ENCODE assay signal across 1 cellular context in the genomic region with DNA sequence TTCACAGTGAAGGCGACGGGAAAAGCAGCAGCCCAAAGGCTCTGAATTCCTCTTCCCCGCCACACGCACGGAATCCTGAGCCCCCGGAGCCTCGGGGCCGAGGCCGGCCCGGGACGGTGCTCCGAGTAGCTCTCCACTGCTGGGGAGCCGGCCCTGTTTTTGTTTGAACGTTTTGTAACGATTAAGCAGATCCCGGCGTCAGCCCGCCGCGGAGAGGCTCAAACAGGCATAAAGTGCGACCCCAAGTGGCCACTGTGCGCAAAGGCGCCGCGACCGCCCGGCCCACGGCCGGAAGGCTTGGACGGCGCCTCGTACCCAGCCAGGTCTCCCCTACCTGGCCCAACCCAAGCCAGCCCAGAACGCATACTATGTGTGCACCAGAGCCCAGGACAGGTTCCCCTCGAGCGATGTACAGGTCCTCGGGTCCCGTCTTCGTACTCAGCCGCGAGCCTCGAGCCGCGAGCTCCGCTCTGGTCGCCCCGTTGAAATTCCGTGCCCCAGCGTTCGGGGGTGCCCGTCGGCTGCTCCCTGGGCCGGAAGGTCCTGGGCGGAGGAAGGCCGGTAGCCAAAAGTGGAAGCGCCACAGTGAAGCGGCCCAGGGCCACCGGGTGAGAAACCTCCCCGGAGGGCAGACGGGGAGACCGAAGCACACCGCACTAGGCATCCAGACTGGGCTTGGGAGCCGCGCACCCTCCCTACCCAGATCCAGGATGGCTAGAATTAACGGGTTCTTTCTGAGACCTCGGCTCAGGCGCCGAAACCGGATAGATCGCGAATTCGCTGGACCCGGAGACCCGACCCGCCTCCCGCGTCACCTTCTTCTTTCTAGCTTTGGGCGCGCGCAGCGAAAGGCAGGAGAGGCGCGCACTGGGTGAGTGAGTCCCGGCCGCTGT.
TF ChIP-seq lines count a peak whose summit lies in the region.

No MANE protein-coding gene starts in this region.

TF ChIP-seq in HepG2, 621 proteins besides CTCF, POLR2A, EP300 and RAD21 (continued from another document and continues in another):
- TF ChIP-seq, protein P1, sequence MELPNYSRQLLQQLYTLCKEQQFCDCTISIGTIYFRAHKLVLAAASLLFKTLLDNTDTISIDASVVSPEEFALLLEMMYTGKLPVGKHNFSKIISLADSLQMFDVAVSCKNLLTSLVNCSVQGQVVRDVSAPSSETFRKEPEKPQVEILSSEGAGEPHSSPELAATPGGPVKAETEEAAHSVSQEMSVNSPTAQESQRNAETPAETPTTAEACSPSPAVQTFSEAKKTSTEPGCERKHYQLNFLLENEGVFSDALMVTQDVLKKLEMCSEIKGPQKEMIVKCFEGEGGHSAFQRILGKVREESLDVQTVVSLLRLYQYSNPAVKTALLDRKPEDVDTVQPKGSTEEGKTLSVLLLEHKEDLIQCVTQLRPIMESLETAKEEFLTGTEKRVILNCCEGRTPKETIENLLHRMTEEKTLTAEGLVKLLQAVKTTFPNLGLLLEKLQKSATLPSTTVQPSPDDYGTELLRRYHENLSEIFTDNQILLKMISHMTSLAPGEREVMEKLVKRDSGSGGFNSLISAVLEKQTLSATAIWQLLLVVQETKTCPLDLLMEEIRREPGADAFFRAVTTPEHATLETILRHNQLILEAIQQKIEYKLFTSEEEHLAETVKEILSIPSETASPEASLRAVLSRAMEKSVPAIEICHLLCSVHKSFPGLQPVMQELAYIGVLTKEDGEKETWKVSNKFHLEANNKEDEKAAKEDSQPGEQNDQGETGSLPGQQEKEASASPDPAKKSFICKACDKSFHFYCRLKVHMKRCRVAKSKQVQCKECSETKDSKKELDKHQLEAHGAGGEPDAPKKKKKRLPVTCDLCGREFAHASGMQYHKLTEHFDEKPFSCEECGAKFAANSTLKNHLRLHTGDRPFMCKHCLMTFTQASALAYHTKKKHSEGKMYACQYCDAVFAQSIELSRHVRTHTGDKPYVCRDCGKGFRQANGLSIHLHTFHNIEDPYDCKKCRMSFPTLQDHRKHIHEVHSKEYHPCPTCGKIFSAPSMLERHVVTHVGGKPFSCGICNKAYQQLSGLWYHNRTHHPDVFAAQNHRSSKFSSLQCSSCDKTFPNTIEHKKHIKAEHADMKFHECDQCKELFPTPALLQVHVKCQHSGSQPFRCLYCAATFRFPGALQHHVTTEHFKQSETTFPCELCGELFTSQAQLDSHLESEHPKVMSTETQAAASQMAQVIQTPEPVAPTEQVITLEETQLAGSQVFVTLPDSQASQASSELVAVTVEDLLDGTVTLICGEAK (IDR thresholded peaks at IDR 0.05) = no peak
- TF ChIP-seq, protein P1 (CRISPR knock-in tag; IDR thresholded peaks at IDR 0.05) = no peak
- TF ChIP-seq ZNF713 (CRISPR knock-in tag; IDR thresholded peaks at IDR 0.05) (no peak), ZNF441 (CRISPR knock-in tag; IDR thresholded peaks at IDR 0.05; ENCODE audit: borderline replicate concordance) (peak; percentile 43; the same call in 1 of the 2 replicates), ZFP36 (IDR thresholded peaks at IDR 0.05; ENCODE audit: borderline replicate concordance, low read depth, low read length, partially characterized antibody) (no peak), FOXA1 (IDR thresholded peaks at IDR 0.05) (no peak), FOXA1 (CRISPR knock-in tag; IDR thresholded peaks at IDR 0.05) (no peak), ZNF326 (CRISPR knock-in tag; IDR thresholded peaks at IDR 0.05; ENCODE audit: borderline replicate concordance) (no peak), KMT2B (CRISPR knock-in tag; IDR thresholded peaks at IDR 0.05) (no peak), ZNF567 (CRISPR knock-in tag; IDR thresholded peaks at IDR 0.05; ENCODE audit: borderline replicate concordance) (peak; percentile 67; the same call in 1 of the 2 replicates), ZNF124 (CRISPR knock-in tag; IDR thresholded peaks at IDR 0.05) (no peak), TBX2 (CRISPR knock-in tag; IDR thresholded peaks at IDR 0.05; ENCODE audit: borderline replicate concordance) (peak; percentile 73; the same call in 1 of the 2 replicates), ZNF3 (CRISPR knock-in tag; IDR thresholded peaks at IDR 0.05) (no peak), ZNF160 (CRISPR knock-in tag; IDR thresholded peaks at IDR 0.05) (peak; percentile 6; the same call in 1 of the 2 replicates), SP5 (CRISPR knock-in tag; IDR thresholded peaks at IDR 0.05; ENCODE audit: borderline replicate concordance, low read depth) (0 out of 2 replicates have a peak, but pooled peaks have one; percentile 25), ZNF616 (CRISPR knock-in tag; IDR thresholded peaks at IDR 0.05; ENCODE audit: low read depth) (no peak), GPN1 (CRISPR knock-in tag; IDR thresholded peaks at IDR 0.05; ENCODE audit: borderline replicate concordance) (no peak), ZMAT3 (CRISPR knock-in tag; conservative IDR thresholded peaks at IDR 0.05) (peak; percentile 56; the same call in 1 of the 2 replicates), ZSCAN9 (CRISPR knock-in tag; IDR thresholded peaks at IDR 0.05; ENCODE audit: borderline replicate concordance) (no peak), NFYC (CRISPR knock-in tag; IDR thresholded peaks at IDR 0.05) (no peak), ZNF20 (CRISPR knock-in tag; IDR thresholded peaks at IDR 0.05) (no peak), ZNF652 (CRISPR knock-in tag; IDR thresholded peaks at IDR 0.05; ENCODE audit: borderline replicate concordance, low read depth) (no peak), MIER2 (CRISPR knock-in tag; IDR thresholded peaks at IDR 0.05) (no peak), ESRRA (CRISPR knock-in tag; IDR thresholded peaks at IDR 0.05; ENCODE audit: low read depth) (no peak)
- TF ChIP-seq, protein P2, sequence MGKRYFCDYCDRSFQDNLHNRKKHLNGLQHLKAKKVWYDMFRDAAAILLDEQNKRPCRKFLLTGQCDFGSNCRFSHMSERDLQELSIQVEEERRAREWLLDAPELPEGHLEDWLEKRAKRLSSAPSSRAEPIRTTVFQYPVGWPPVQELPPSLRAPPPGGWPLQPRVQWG (CRISPR knock-in tag; IDR thresholded peaks at IDR 0.05; ENCODE audit: borderline replicate concordance, low read depth) = no peak
- TF ChIP-seq, protein P3, sequence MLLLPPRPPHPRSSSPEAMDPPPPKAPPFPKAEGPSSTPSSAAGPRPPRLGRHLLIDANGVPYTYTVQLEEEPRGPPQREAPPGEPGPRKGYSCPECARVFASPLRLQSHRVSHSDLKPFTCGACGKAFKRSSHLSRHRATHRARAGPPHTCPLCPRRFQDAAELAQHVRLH (CRISPR knock-in tag; IDR thresholded peaks at IDR 0.05; ENCODE audit: borderline replicate concordance, low read depth) = 0 out of 2 replicates have a peak, but pooled peaks have one; percentile 56
- TF ChIP-seq, protein P4, sequence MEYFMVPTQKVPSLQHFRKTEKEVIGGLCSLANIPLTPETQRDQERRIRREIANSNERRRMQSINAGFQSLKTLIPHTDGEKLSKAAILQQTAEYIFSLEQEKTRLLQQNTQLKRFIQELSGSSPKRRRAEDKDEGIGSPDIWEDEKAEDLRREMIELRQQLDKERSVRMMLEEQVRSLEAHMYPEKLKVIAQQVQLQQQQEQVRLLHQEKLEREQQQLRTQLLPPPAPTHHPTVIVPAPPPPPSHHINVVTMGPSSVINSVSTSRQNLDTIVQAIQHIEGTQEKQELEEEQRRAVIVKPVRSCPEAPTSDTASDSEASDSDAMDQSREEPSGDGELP (IDR thresholded peaks at IDR 0.05; ENCODE audit: borderline replicate concordance, low read depth) = no peak
- TF ChIP-seq, protein P5, sequence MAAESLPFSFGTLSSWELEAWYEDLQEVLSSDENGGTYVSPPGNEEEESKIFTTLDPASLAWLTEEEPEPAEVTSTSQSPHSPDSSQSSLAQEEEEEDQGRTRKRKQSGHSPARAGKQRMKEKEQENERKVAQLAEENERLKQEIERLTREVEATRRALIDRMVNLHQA (CRISPR knock-in tag; IDR thresholded peaks at IDR 0.05) = no peak
- TF ChIP-seq, protein P6, sequence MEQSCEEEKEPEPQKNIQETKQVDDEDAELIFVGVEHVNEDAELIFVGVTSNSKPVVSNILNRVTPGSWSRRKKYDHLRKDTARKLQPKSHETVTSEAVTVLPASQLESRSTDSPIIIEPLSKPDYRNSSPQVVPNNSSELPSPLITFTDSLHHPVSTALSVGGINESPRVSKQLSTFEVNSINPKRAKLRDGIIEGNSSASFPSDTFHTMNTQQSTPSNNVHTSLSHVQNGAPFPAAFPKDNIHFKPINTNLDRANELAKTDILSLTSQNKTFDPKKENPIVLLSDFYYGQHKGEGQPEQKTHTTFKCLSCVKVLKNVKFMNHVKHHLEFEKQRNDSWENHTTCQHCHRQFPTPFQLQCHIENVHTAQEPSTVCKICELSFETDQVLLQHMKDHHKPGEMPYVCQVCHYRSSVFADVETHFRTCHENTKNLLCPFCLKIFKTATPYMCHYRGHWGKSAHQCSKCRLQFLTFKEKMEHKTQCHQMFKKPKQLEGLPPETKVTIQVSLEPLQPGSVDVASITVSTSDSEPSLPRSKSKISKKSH (CRISPR knock-in tag; IDR thresholded peaks at IDR 0.05; ENCODE audit: borderline replicate concordance) = peak; percentile 66
- TF ChIP-seq, protein P7, sequence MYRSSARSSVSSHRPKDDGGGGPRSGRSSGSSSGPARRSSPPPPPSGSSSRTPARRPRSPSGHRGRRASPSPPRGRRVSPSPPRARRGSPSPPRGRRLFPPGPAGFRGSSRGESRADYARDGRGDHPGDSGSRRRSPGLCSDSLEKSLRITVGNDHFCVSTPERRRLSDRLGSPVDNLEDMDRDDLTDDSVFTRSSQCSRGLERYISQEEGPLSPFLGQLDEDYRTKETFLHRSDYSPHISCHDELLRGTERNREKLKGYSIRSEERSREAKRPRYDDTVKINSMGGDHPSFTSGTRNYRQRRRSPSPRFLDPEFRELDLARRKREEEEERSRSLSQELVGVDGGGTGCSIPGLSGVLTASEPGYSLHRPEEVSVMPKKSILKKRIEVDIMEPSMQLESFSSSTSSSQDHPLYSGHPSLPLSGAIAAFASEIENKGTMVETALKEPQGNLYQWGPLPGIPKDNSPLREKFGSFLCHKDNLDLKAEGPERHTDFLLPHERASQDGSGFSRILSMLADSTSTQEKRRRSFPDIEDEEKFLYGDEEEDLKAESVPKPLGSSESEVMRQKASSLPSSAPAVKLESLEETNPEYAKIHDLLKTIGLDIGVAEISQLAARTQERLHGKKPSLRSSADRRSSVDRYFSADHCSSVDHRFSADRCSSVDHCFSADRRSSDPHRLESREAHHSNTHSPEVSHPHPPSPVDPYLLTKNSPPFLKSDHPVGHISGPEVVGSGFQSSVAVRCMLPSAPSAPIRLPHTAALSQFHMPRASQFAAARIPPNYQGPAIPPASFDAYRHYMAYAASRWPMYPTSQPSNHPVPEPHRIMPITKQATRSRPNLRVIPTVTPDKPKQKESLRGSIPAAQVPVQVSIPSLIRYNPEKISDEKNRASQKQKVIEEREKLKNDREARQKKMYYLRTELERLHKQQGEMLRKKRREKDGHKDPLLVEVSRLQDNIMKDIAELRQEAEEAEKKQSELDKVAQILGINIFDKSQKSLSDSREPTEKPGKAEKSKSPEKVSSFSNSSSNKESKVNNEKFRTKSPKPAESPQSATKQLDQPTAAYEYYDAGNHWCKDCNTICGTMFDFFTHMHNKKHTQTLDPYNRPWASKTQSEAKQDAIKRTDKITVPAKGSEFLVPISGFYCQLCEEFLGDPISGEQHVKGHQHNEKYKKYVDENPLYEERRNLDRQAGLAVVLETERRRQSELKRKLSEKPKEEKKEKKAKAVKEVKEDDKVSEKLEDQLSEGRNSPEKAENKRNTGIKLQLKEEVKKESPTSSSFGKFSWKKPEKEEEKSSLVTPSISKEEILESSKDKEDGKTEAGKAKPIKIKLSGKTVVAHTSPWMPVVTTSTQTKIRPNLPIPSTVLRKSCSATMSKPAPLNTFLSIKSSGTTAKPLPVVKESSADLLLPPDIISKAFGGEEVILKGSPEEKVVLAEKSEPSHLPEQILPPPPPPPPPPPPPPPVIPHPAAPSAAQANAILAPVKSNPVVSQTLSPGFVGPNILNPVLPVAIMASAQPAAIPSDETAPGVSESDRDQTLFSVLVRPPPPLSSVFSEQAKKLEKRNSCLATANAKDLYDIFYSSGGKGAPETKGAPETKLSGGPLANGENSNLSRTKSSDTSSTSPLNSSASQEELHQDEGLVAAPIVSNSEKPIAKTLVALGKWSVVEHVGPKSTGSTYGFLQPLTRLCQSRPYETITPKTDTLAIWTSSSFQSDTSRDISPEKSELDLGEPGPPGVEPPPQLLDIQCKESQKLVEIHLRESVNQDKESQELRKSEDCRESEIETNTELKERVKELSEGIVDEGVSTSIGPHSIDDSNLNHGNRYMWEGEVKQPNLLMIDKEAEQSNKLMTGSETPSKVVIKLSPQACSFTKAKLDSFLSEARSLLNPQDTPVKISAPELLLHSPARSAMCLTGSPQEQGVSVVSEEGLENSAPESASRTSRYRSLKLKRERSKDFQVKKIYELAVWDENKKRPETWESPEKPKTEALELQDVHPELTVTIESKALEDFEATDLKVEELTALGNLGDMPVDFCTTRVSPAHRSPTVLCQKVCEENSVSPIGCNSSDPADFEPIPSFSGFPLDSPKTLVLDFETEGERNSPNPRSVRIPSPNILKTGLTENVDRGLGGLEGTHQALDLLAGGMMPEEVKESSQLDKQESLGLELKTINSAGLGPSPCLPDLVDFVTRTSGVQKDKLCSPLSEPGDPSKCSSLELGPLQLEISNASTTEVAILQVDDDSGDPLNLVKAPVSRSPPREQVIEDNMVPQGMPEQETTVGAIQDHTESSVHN (CRISPR knock-in tag; IDR thresholded peaks at IDR 0.05) = no peak
